In the genomic region with DNA sequence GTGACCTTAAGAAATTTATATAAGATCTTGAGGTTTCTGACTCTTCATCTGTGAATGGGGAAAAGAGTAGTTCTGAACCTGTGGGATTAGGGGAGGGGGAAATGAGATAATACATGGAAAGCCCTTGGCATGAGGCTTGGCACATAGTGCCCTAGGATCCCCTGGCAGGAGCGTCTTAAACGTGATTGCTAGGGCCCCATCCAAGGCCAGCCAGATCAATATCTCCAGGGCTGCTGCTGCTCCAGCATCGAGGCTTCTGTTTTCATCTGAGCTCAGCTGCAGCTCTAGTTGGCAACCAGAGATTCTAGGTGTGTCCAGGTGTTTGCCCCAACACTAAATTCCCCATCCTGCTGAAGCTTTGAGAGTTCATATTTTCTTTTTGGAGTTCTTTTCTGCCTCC, we compare ENCODE assay signal across 14 cellular contexts.
DNase-seq lines count a peak whose midpoint lies in the region; ATAC-seq and TF ChIP-seq lines count a peak whose summit lies in the region.
"Had no signal": no experiment of that assay in that cellular context is flagged by ENCODE, and none has a peak within 500 bp of the region (broad histone marks: within the 10 kb centered on the region; RNA-seq: fewer than 3 reads in every experiment).

No MANE protein-coding gene starts in this region.

- H3K27me3 ChIP-seq in GM23248 (replicated peaks; ENCODE audit: insufficient read depth), result no peaks in the 10 kb centered on the region
- H3K27me3 ChIP-seq: cardiac muscle cell had no signal

- H3F3A ChIP-seq in GM23248 (ENCODE audit: insufficient read depth), result peaks cover 47% of the 10 kb centered on the region

- H3K9me2 ChIP-seq in GM23248 (ENCODE audit: insufficient read depth), result no peaks in the 10 kb centered on the region

- H3K27ac Mint-ChIP-seq in T-helper 2 cell treated with Interferon-gamma antibody and Interleukin-4, amounts not matched to agents 5 μg/mL and 100 μg/mL, for 36 hours, result peak overlapping the region; percentile 34

- no peaks in the 10 kb centered on the region for H3K9me3 Mint-ChIP-seq in T-helper 2 cell treated with Interferon-gamma antibody and Interleukin-4, amounts not matched to agents 5 μg/mL and 100 μg/mL, for 36 hours

- H2AFZ ChIP-seq in GM23248, result no peak overlapping the region

- no peak for TF ChIP-seq CTCF in fibroblast of the aortic adventitia (IDR thresholded peaks at IDR 0.05; ENCODE audit: insufficient read depth, low read length)

- H3K4me3 ChIP-seq in GM23248 (no peak overlapping the region; the same call in 1 of the 2 replicates), fibroblast of the aortic adventitia (ENCODE audit: low read depth, low read length) (no peak overlapping the region), skin epidermis (no peak overlapping the region)
- H3K4me3 ChIP-seq: cardiac muscle cell had no signal

- peak overlapping the region; percentile 100 for H3K27ac ChIP-seq in GM23248
- H3K27ac ChIP-seq in skin epidermis, result peak overlapping the region in 20 of 21 experiments; percentile 35 to 97 (median 86)

- peak overlapping the region; percentile 89 for H3K9ac ChIP-seq in GM23248

- H3K27me3 Mint-ChIP-seq in T-helper 2 cell treated with Interferon-gamma antibody and Interleukin-4, amounts not matched to agents 5 μg/mL and 100 μg/mL, for 36 hours (ENCODE audit: low read depth), result peaks cover 2% of the 10 kb centered on the region

- WGBS in GM23248 (ENCODE audit: low coverage in 1 of 2, low lambda C conversion rate in 2 of 2, missing lambda C conversion rate in 2 of 2), 2 experiments, result 36 to 40% methylated on average over 3 of the region's 3 CpGs

- in situ Hi-C loops in GM23248 (cut with MboI), result no loop called here

- H3K9me3 ChIP-seq in GM23248 (ENCODE audit: low read depth), result no peaks in the 10 kb centered on the region

- no peaks in the 10 kb centered on the region for H3K79me2 ChIP-seq in GM23248 (ENCODE audit: insufficient read depth)

- H3K4me1 Mint-ChIP-seq in T-helper 2 cell treated with Interferon-gamma antibody and Interleukin-4, amounts not matched to agents 5 μg/mL and 100 μg/mL, for 36 hours (ENCODE audit: low read depth), result peaks cover 27% of the 10 kb centered on the region

- H3K4me2 ChIP-seq in GM23248 (ENCODE audit: unreplicated experiment), result peak overlapping the region; percentile 79

- no peaks in the 10 kb centered on the region for H3K36me3 ChIP-seq in GM23248 (ENCODE audit: low read depth)
- H3K36me3 ChIP-seq: cardiac muscle cell had no signal

- H4K20me1 ChIP-seq in GM23248 (ENCODE audit: insufficient read depth), result no peaks in the 10 kb centered on the region

- DNase-seq in GM23248 (no peak), fibroblast of the aortic adventitia (ENCODE audit: low read depth) (peak; percentile 34), NOMO-1 treated with dmso at 0.1 percent for 144 hours (lab: John Stamatoyannopoulos, UW; ENCODE audit: unreplicated experiment) (no peak), amygdala (lab: John Stamatoyannopoulos, UW) (no peak)
- DNase-seq in T-helper 2 cell treated with Interferon-gamma antibody and Interleukin-4, amounts not matched to agents 5 μg/mL and 100 μg/mL, for 36 hours (ENCODE audit: low spot score), result no peak
- DNase-seq: activated CD8-positive, alpha-beta memory T cell treated with anti-CD3 and anti-CD28 coated beads, Interleukin-2, amount 50 U/mL, for 4 hours; COR-L47; naive thymus-derived CD4-positive, alpha-beta T cell; NCI-H2171 treated with DMSO at 0.1 percent for 48 hours; stimulated activated naive CD4-positive, alpha-beta T cell treated with Interleukin-2 at 50 U/mL for 16 hours; T-helper 9 cell had no signal

- H3K4me1 ChIP-seq in GM23248 (ENCODE audit: insufficient read depth), result peaks cover 59% of the 10 kb centered on the region

- no peak for ATAC-seq in HG02623 (IDR thresholded peaks at IDR 0.05; ENCODE audit: unreplicated experiment)

- no peaks in the 10 kb centered on the region for H3K36me3 Mint-ChIP-seq in T-helper 2 cell treated with Interferon-gamma antibody and Interleukin-4, amounts not matched to agents 5 μg/mL and 100 μg/mL, for 36 hours (ENCODE audit: low read depth)

- no peak overlapping the region for H3K4me3 Mint-ChIP-seq in T-helper 2 cell treated with Interferon-gamma antibody and Interleukin-4, amounts not matched to agents 5 μg/mL and 100 μg/mL, for 36 hours
- H3K4me3 Mint-ChIP-seq: naive thymus-derived CD4-positive, alpha-beta T cell had no signal
